ENCODE assay signal across 17 cellular contexts in the genomic region with DNA sequence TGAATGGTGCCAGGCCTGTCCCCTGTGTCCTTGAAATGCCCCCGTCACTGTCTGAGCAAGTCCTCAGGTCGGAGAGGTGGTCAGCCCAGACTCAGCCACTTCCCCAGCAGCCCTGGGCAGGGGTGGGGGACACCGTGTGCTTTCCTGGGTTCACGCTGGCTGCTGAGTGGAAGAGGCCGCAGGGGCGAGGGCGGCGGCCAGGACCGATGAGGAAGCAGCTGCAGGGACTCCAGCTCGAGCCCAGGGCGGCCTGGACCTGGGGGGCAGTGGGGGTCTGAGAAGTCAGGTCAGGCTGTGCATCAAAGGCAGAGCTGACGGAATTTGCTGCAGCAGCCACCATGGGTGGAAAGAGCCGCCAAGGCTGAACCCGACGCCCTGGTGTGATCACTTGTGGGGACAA. TPM values are rescaled to one million over a fixed set of nuclear protein-coding genes. Genes with fewer than 3 reads are reported as not detected.
DNase-seq lines count a peak whose midpoint lies in the region; ATAC-seq and TF ChIP-seq lines count a peak whose summit lies in the region.
"Had no signal": no experiment of that assay in that cellular context is flagged by ENCODE, and none has a peak within 500 bp of the region (broad histone marks: within the 10 kb centered on the region; RNA-seq: fewer than 3 reads in every experiment).

No MANE protein-coding gene starts in this region.

- intact Hi-C loops in left ventricle myocardium inferior (cut with micrococcal nuclease), result no loop called here

- no peaks in the 10 kb centered on the region for H3K36me3 Mint-ChIP-seq in glutamatergic neuron (ENCODE audit: unreplicated experiment)
- no peaks in the 10 kb centered on the region for H3K36me3 Mint-ChIP-seq in stimulated activated naive B cell treated with anti-CD40 and anti-IgM and Interleukin-4, amounts not matched to agents 10 μg/mL and 1 μg/mL and 100 μg/mL, for 72 hours

- no peak for TF ChIP-seq POLR2A in NB4 (IDR thresholded peaks at IDR 0.05; ENCODE audit: extremely low read depth, insufficient read length)

- H3K9me3 ChIP-seq in left ventricle myocardium inferior (replicated peaks), result no peaks in the 10 kb centered on the region
- no peaks in the 10 kb centered on the region for H3K9me3 ChIP-seq in right atrium auricular region
- H3K9me3 ChIP-seq: Peyer's patch had no signal

- H3K27me3 ChIP-seq in left ventricle myocardium inferior (ENCODE audit: low read depth) (peaks cover 97% of the 10 kb centered on the region), right atrium auricular region (no peaks in the 10 kb centered on the region)
- H3K27me3 ChIP-seq: Peyer's patch had no signal

- peaks cover 3% of the 10 kb centered on the region for H3K9me3 Mint-ChIP-seq in glutamatergic neuron (ENCODE audit: unreplicated experiment)
- H3K9me3 Mint-ChIP-seq in stimulated activated naive B cell treated with anti-CD40 and anti-IgM and Interleukin-4, amounts not matched to agents 10 μg/mL and 1 μg/mL and 100 μg/mL, for 72 hours, result no peaks in the 10 kb centered on the region

- H3K27ac Mint-ChIP-seq in glutamatergic neuron (ENCODE audit: unreplicated experiment), result no peak overlapping the region
- H3K27ac Mint-ChIP-seq in stimulated activated naive B cell treated with anti-CD40 and anti-IgM and Interleukin-4, amounts not matched to agents 10 μg/mL and 1 μg/mL and 100 μg/mL, for 72 hours, result peak overlapping the region; percentile 51

- no peak for ATAC-seq in stimulated activated naive B cell treated with anti-CD40 and anti-IgM and Interleukin-4, amounts not matched to agents 10 μg/mL and 1 μg/mL and 100 μg/mL, for 72 hours (replicated peaks)

- no peak overlapping the region for H3K4me3 Mint-ChIP-seq in glutamatergic neuron (ENCODE audit: unreplicated experiment)
- H3K4me3 Mint-ChIP-seq in stimulated activated naive B cell treated with anti-CD40 and anti-IgM and Interleukin-4, amounts not matched to agents 10 μg/mL and 1 μg/mL and 100 μg/mL, for 72 hours, result no peak overlapping the region

- TF ChIP-seq CTCF in left ventricle myocardium inferior (IDR thresholded peaks at IDR 0.05; ENCODE audit: borderline replicate concordance) (no peak), right atrium auricular region (IDR thresholded peaks at IDR 0.05) (no peak), NB4 (IDR thresholded peaks at IDR 0.05; ENCODE audit: low read depth, low read length) (no peak), glutamatergic neuron (IDR thresholded peaks at IDR 0.05; ENCODE audit: partially characterized antibody, unreplicated experiment) (no peak), coronary artery (IDR thresholded peaks at IDR 0.05) (no peak)

- H3K4me1 Mint-ChIP-seq in glutamatergic neuron (ENCODE audit: low read depth, unreplicated experiment), result peaks cover 2% of the 10 kb centered on the region
- peaks cover 7 to 14% of the 10 kb centered on the region in 2 donors for H3K4me1 Mint-ChIP-seq in stimulated activated naive B cell treated with anti-CD40 and anti-IgM and Interleukin-4, amounts not matched to agents 10 μg/mL and 1 μg/mL and 100 μg/mL, for 72 hours

- no peak overlapping the region for H3K4me3 ChIP-seq in left ventricle myocardium inferior
- no peak overlapping the region for H3K4me3 ChIP-seq in right atrium auricular region
- no peak overlapping the region for H3K4me3 ChIP-seq in NB4 (ENCODE audit: low read depth, low read length)
- no peak overlapping the region for H3K4me3 ChIP-seq in coronary artery
- H3K4me3 ChIP-seq: Peyer's patch had no signal

- peak; percentile 5 for DNase-seq in left ventricle myocardium inferior
- DNase-seq in right atrium auricular region (ENCODE audit: low spot score), result no peak
- peak; percentile 56 for DNase-seq in NB4 (ENCODE audit: low read depth)
- peak; percentile 12 for DNase-seq in glutamatergic neuron
- DNase-seq in stimulated activated naive B cell treated with anti-CD40 and anti-IgM and Interleukin-4, amounts not matched to agents 10 μg/mL and 1 μg/mL and 100 μg/mL, for 72 hours, result no peak
- DNase-seq in coronary artery (ENCODE audit: low spot score), result no peak
- DNase-seq in effector CD8-positive, alpha-beta T cell (lab: John Stamatoyannopoulos, UW), result no peak
- DNase-seq: C1 segment of cervical spinal cord, COR-L47, DMS153, HCEC 1CT, IMR-90, NCI-H1930, NCI-H2171, NCI-H510A, Peyer's patch, SIG-M5 had no signal

- H3K4me1 ChIP-seq in left ventricle myocardium inferior (no peaks in the 10 kb centered on the region), right atrium auricular region (no peaks in the 10 kb centered on the region)
- H3K4me1 ChIP-seq: Peyer's patch had no signal

- H3K27ac ChIP-seq in left ventricle myocardium inferior (replicated peaks) (no peak overlapping the region), right atrium auricular region (no peak overlapping the region), coronary artery (no peak overlapping the region)
- H3K27ac ChIP-seq: Peyer's patch had no signal

- H3K27me3 Mint-ChIP-seq in glutamatergic neuron (ENCODE audit: unreplicated experiment), result peaks cover 2% of the 10 kb centered on the region
- H3K27me3 Mint-ChIP-seq in stimulated activated naive B cell treated with anti-CD40 and anti-IgM and Interleukin-4, amounts not matched to agents 10 μg/mL and 1 μg/mL and 100 μg/mL, for 72 hours, result peaks cover 34 to 67% of the 10 kb centered on the region in 2 donors

- no peaks in the 10 kb centered on the region for H3K36me3 ChIP-seq in left ventricle myocardium inferior
- H3K36me3 ChIP-seq in right atrium auricular region, result no peaks in the 10 kb centered on the region
- H3K36me3 ChIP-seq: Peyer's patch had no signal

RNA-seq across cellular contexts. Expression of gene NOC4L, which starts 28.4 kb away (rescaled TPM):
- total RNA-seq in left ventricle myocardium inferior, result 10.3 TPM
- total RNA-seq in right atrium auricular region, result 1 to 10 TPM; 6.9 to 9.9 TPM
- 17.8 TPM for total RNA-seq in glutamatergic neuron (ENCODE audit: unreplicated experiment)

RNA-seq across cellular contexts. Expression of gene DDX51, which starts 28.5 kb away (rescaled TPM):
- total RNA-seq in left ventricle myocardium inferior, result 9.0 TPM
- total RNA-seq in right atrium auricular region, result 1 to 10 TPM; 6.6 to 8.0 TPM
- total RNA-seq in glutamatergic neuron (ENCODE audit: unreplicated experiment), result 24.9 TPM

Comparison
In these comparisons a context has a peak if more than half of its experiments do, and no peak if none do; other contexts are left out.
1. DNase-seq: peak in left ventricle myocardium inferior (single experiment), NB4 (single experiment) and glutamatergic neuron (single experiment); none in right atrium auricular region (single experiment), stimulated activated naive B cell treated with anti-CD40 and anti-IgM and Interleukin-4, amounts not matched to agents 10 μg/mL and 1 μg/mL and 100 μg/mL, for 72 hours (single experiment), coronary artery (single experiment) and effector CD8-positive, alpha-beta T cell (single experiment).